ENCODE assay signal across 10 cellular contexts in genomic region chr1:93614550-93615200, GRCh38.
A peak's percentile ranks its signal among the peaks of the same experiment; 100 is the strongest.
DNase-seq lines count a peak whose midpoint lies in the region; ATAC-seq and TF ChIP-seq lines count a peak whose summit lies in the region.
"Had no signal": no experiment of that assay in that cellular context is flagged by ENCODE, and none has a peak within 500 bp of the region (broad histone marks: within the 10 kb centered on the region; RNA-seq: fewer than 3 reads in every experiment).

No MANE protein-coding gene starts in this region.

- H3K4me3 Mint-ChIP-seq in WTC11 = no peak overlapping the region

- TF ChIP-seq CTCF in WTC11 (IDR thresholded peaks at IDR 0.05) (no peak), WERI-Rb-1 (IDR thresholded peaks at IDR 0.05; ENCODE audit: low read depth, low read length) (no peak), testis (IDR thresholded peaks at IDR 0.05) (no peak)

- H3K27me3 ChIP-seq in iPS-20b (ENCODE audit: insufficient read depth, low read length) (no peaks in the 10 kb centered on the region), subcutaneous abdominal adipose tissue (ENCODE audit: control insufficient read depth in 5 of 5, insufficient read depth in 4 of 5, low read length in 5 of 5) (no peaks in the 10 kb centered on the region), WERI-Rb-1 (ENCODE audit: insufficient read depth, low read depth, severe bottlenecking) (no peaks in the 10 kb centered on the region), testis (no peaks in the 10 kb centered on the region)

- DNase-seq in NCI-H510A treated with DMSO at 0.1 percent for 48 hours (lab: John Stamatoyannopoulos, UW) = peak; percentile 57
- no peak for DNase-seq in NCI-H510A (lab: John Stamatoyannopoulos, UW)
- no peak for DNase-seq in WTC11 (ENCODE audit: low spot score)
- DNase-seq in WERI-Rb-1 = no peak
- DNase-seq in testis = no peak
- DNase-seq: cortex of kidney, NCI-H187 treated with DMSO at 0.1 percent for 48 hours had no signal

- H3K27me3 Mint-ChIP-seq in WTC11 (ENCODE audit: low read depth) = no peaks in the 10 kb centered on the region

- H3K4me3 ChIP-seq in iPS-20b (ENCODE audit: low read length) (no peak overlapping the region), subcutaneous abdominal adipose tissue (ENCODE audit: low read depth in 1 of 5, low read length in 5 of 5) (no peak overlapping the region), WERI-Rb-1 (ENCODE audit: low read depth, low read length) (no peak overlapping the region), testis (no peak overlapping the region)

- WGBS in testis, 2 donors = 75 to 83% methylated on average over 11 of the region's 11 CpGs

- no peaks in the 10 kb centered on the region for H3K36me3 ChIP-seq in iPS-20b (ENCODE audit: insufficient read depth, low read depth, low read length)
- no peaks in the 10 kb centered on the region for H3K36me3 ChIP-seq in subcutaneous abdominal adipose tissue (ENCODE audit: control insufficient read depth in 5 of 5, insufficient read depth in 5 of 5, low read length in 5 of 5)
- H3K36me3 ChIP-seq in WERI-Rb-1 = no peaks in the 10 kb centered on the region
- no peaks in the 10 kb centered on the region for H3K36me3 ChIP-seq in testis (ENCODE audit: low read depth, missing control alignments)

- H3K36me3 Mint-ChIP-seq in WTC11 = no peaks in the 10 kb centered on the region

- no peak for ATAC-seq in WTC11
- no peak for ATAC-seq in activated CD4-positive, CD25-positive, alpha-beta regulatory T cell treated with anti-CD3 and anti-CD28 coated beads, Interleukin-2, amount 50 U/mL, for 24 hours

- no peaks in the 10 kb centered on the region for H3K9me3 ChIP-seq in iPS-20b (ENCODE audit: insufficient read depth, low read depth, low read length)
- no peaks in the 10 kb centered on the region for H3K9me3 ChIP-seq in subcutaneous abdominal adipose tissue (ENCODE audit: control insufficient read depth in 5 of 5, low read length in 5 of 5)
- H3K9me3 ChIP-seq in WERI-Rb-1 (ENCODE audit: severe bottlenecking) = no peaks in the 10 kb centered on the region
- H3K9me3 ChIP-seq in testis = no peaks in the 10 kb centered on the region

- H3K27ac ChIP-seq in iPS-20b (ENCODE audit: low read length) = no peak overlapping the region
- H3K27ac ChIP-seq in subcutaneous abdominal adipose tissue (ENCODE audit: low read depth, low read length) = peak overlapping the region; percentile 94
- H3K27ac ChIP-seq in WERI-Rb-1 = no peak overlapping the region
- H3K27ac ChIP-seq in testis = peak overlapping the region in 1 of 2 donors; percentile 32

- no peaks in the 10 kb centered on the region for H3K9me3 Mint-ChIP-seq in WTC11

- POLR2A ChIA-PET in WTC11 (lab: Charles Lee) = no interaction called here

- no peak for TF ChIP-seq POLR2A in testis (IDR thresholded peaks at IDR 0.05)

- CTCF ChIA-PET in WTC11 (lab: Charles Lee) = interaction anchor here (0.7 to 1.9 kb wide), 4 partner anchors 15 to 310 kb away, joined by 3 to 6 read pairs (median 4); no protein-coding TSS in a partner anchor

- H3K4me1 Mint-ChIP-seq in WTC11 = peaks cover 67% of the 10 kb centered on the region

- intact Hi-C loops in testis (cut with DNase I; ENCODE audit: low total_unique reads) = no loop called here

- H3K27ac Mint-ChIP-seq in WTC11 = peak overlapping the region; percentile 79; the same call in 1 of the 2 replicates

- H3K9ac ChIP-seq in iPS-20b (ENCODE audit: low read depth, low read length) = peak overlapping the region; percentile 37; the same call in 1 of the 2 replicates
- peak overlapping the region in 2 of 5 donors; percentile 50 to 57 for H3K9ac ChIP-seq in subcutaneous abdominal adipose tissue (ENCODE audit: low read length in 5 of 5)

- H3K4me1 ChIP-seq in iPS-20b (ENCODE audit: insufficient read depth, low read length) (peaks cover 51% of the 10 kb centered on the region), subcutaneous abdominal adipose tissue (ENCODE audit: control insufficient read depth in 5 of 5, insufficient read depth in 5 of 5, low read length in 5 of 5) (peaks cover 28 to 92% (median 90%) of the 10 kb centered on the region in 5 donors), testis (peaks cover 19% of the 10 kb centered on the region)

TF ChIP-seq in WTC11, 78 proteins besides CTCF, POLR2A, EP300 and RAD21 (continues in another document):
- no peak for TF ChIP-seq ZNF532 (CRISPR knock-in tag; IDR thresholded peaks at IDR 0.05; ENCODE audit: borderline replicate concordance)
- TF ChIP-seq RELA (CRISPR knock-in tag; IDR thresholded peaks at IDR 0.05; ENCODE audit: borderline replicate concordance) = no peak
- no peak for TF ChIP-seq NR2C2 (CRISPR knock-in tag; IDR thresholded peaks at IDR 0.05)
- TF ChIP-seq ZNF138 (CRISPR knock-in tag; conservative IDR thresholded peaks at IDR 0.05) = no peak
- no peak for TF ChIP-seq TP53 (CRISPR knock-in tag; IDR thresholded peaks at IDR 0.05)
- no peak for TF ChIP-seq JUN (CRISPR knock-in tag; IDR thresholded peaks at IDR 0.05)
- TF ChIP-seq KAT7 (CRISPR knock-in tag; IDR thresholded peaks at IDR 0.05; ENCODE audit: borderline replicate concordance) = no peak
- TF ChIP-seq, protein P1, sequence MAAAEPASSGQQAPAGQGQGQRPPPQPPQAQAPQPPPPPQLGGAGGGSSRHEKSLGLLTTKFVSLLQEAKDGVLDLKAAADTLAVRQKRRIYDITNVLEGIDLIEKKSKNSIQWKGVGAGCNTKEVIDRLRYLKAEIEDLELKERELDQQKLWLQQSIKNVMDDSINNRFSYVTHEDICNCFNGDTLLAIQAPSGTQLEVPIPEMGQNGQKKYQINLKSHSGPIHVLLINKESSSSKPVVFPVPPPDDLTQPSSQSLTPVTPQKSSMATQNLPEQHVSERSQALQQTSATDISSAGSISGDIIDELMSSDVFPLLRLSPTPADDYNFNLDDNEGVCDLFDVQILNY (CRISPR knock-in tag; IDR thresholded peaks at IDR 0.05) = no peak
- no peak for TF ChIP-seq STAT6 (CRISPR knock-in tag; conservative IDR thresholded peaks at IDR 0.05; ENCODE audit: low read depth)
- TF ChIP-seq SOX15 (CRISPR knock-in tag; IDR thresholded peaks at IDR 0.05) = no peak
- TF ChIP-seq TCF7 (CRISPR knock-in tag; IDR thresholded peaks at IDR 0.05; ENCODE audit: low read depth) = no peak
- no peak for TF ChIP-seq ETV6 (CRISPR knock-in tag; IDR thresholded peaks at IDR 0.05)
